In the genomic region with DNA sequence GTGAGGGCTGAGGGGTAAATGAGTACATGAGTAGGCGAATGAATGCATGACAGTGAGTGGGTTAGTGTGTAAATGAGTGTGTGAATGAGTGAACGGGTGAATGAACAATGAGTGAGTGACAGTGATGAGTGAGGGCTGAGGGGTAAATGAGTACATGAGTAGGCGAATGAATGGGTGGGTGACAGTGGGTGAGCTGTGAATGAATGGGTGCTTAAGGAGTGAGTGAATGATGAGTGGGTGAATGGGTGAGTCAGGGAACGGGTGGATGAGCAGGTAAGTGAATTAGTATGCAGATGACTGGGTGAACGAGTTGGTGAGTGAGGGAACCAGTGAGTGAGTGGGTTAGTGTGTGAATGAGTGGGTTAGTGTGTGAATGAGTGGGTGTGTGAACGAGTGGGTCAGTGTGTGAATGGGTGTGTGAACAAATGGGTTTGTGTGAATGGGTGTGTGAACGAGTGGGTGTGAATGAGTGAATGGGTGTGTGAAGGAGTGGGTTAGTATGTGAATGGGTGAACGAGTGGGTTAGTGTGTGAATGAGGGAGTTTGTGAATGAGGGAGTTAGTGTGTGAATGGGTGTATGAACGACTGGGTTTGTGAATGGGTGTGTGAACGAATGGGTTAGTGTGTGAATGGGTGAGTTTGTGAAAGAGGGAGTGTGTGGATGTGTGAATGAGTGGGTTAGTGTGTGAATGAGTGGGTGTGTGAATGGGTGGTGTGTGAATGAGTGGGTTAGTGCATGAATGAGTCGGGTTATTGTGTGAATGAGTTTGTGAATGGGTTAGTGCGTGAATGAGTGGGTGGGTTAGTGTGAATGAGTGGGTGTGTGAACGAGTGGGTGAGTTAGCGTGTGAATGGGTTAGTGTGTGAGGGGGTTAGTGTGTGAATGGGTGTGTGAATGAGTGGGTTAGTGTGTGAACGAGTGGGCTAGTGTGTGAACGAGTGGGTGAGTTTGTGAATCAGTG, we compare ENCODE assay signal across 19 cellular contexts. TPM values are rescaled to one million over a fixed set of nuclear protein-coding genes. Genes with fewer than 3 reads are reported as not detected.
DNase-seq lines count a peak whose midpoint lies in the region; ATAC-seq, FAIRE-seq and TF ChIP-seq lines count a peak whose summit lies in the region.
"Had no signal": no experiment of that assay in that cellular context is flagged by ENCODE, and none has a peak within 500 bp of the region (broad histone marks: within the 10 kb centered on the region; RNA-seq: fewer than 3 reads in every experiment).

No MANE protein-coding gene starts in this region.

- TF ChIP-seq POLR2A in GM12891 (IDR thresholded peaks at IDR 0.05; ENCODE audit: low read depth, low read length): no peak

- TF ChIP-seq CTCF in CD4-positive, alpha-beta T cell (IDR thresholded peaks at IDR 0.05): no peak

- no peaks in the 10 kb centered on the region for H3K9me3 ChIP-seq in CD4-positive, alpha-beta T cell (ENCODE audit: control insufficient read depth, low read length)
- peaks cover 22% of the 10 kb centered on the region for H3K9me3 ChIP-seq in MG63
- H3K9me3 ChIP-seq: mucosa of descending colon had no signal

- H3K27ac Mint-ChIP-seq in T-helper 1 cell treated with Interleukin-12 subunit alpha and Interleukin-12 subunit beta and Interleukin-4 antibody, amounts not matched to agents 30 μg/mL and 1 μg/mL, for 36 hours: peak overlapping the region; percentile 49
- H3K27ac Mint-ChIP-seq in CD4-positive, alpha-beta T cell: peak overlapping the region; percentile 3
- peak overlapping the region; percentile 40 for H3K27ac Mint-ChIP-seq in activated naive CD8-positive, alpha-beta T cell treated with anti-CD3 and anti-CD28 coated beads, Interleukin-2, amount 50 U/mL, for 24 hours
- no peak overlapping the region for H3K27ac Mint-ChIP-seq in stimulated activated memory B cell treated with anti-CD40 and anti-IgM and Interleukin-4, amounts not matched to agents 10 μg/mL and 1 μg/mL and 100 μg/mL, for 72 hours
- H3K27ac Mint-ChIP-seq: activated CD4-positive, alpha-beta memory T cell treated with anti-CD3 and anti-CD28 coated beads, Interleukin-2, amount 10 ng/mL, durations not matched to agents 7 days and 5 days had no signal

- H3K36me3 Mint-ChIP-seq in T-helper 1 cell treated with Interleukin-12 subunit alpha and Interleukin-12 subunit beta and Interleukin-4 antibody, amounts not matched to agents 30 μg/mL and 1 μg/mL, for 36 hours (ENCODE audit: low read depth): peaks cover 36% of the 10 kb centered on the region
- H3K36me3 Mint-ChIP-seq in CD4-positive, alpha-beta T cell (ENCODE audit: low read depth): no peaks in the 10 kb centered on the region
- H3K36me3 Mint-ChIP-seq in activated naive CD8-positive, alpha-beta T cell treated with anti-CD3 and anti-CD28 coated beads, Interleukin-2, amount 50 U/mL, for 24 hours (ENCODE audit: low read depth): peaks cover 15% of the 10 kb centered on the region
- no peaks in the 10 kb centered on the region for H3K36me3 Mint-ChIP-seq in stimulated activated memory B cell treated with anti-CD40 and anti-IgM and Interleukin-4, amounts not matched to agents 10 μg/mL and 1 μg/mL and 100 μg/mL, for 72 hours

- H3K9me3 Mint-ChIP-seq in T-helper 1 cell treated with Interleukin-12 subunit alpha and Interleukin-12 subunit beta and Interleukin-4 antibody, amounts not matched to agents 30 μg/mL and 1 μg/mL, for 36 hours: peaks cover 63% of the 10 kb centered on the region
- H3K9me3 Mint-ChIP-seq in CD4-positive, alpha-beta T cell: peaks cover 5% of the 10 kb centered on the region
- H3K9me3 Mint-ChIP-seq in activated naive CD8-positive, alpha-beta T cell treated with anti-CD3 and anti-CD28 coated beads, Interleukin-2, amount 50 U/mL, for 24 hours: peaks cover 57% of the 10 kb centered on the region
- peaks cover 57% of the 10 kb centered on the region for H3K9me3 Mint-ChIP-seq in stimulated activated memory B cell treated with anti-CD40 and anti-IgM and Interleukin-4, amounts not matched to agents 10 μg/mL and 1 μg/mL and 100 μg/mL, for 72 hours

- CTCF ChIA-PET in CD4-positive, alpha-beta T cell (lab: Charles Lee): no interaction called here

- H3K4me3 ChIP-seq in MG63: no peak overlapping the region
- H3K4me3 ChIP-seq: dorsolateral prefrontal cortex, mucosa of descending colon, PC-9 had no signal

- no peak for ATAC-seq in CD4-positive, alpha-beta T cell (ENCODE audit: poor library complexity)
- no peak for ATAC-seq in activated naive CD8-positive, alpha-beta T cell treated with anti-CD3 and anti-CD28 coated beads, Interleukin-2, amount 50 U/mL, for 24 hours
- ATAC-seq in stimulated activated memory B cell treated with anti-CD40 and anti-IgM and Interleukin-4, amounts not matched to agents 10 μg/mL and 1 μg/mL and 100 μg/mL, for 72 hours: no peak
- ATAC-seq: mucosa of descending colon had no signal

- POLR2A ChIA-PET in CD4-positive, alpha-beta T cell (lab: Charles Lee): no interaction called here

- FAIRE-seq in GM12891 (lab: Jason Lieb, UNC): no peak

- DNase-seq in T-helper 1 cell: no peak
- DNase-seq in CD4-positive, alpha-beta T cell: peak in 1 of 10 experiments; percentile 1
- DNase-seq in activated naive CD8-positive, alpha-beta T cell treated with anti-CD3 and anti-CD28 coated beads, Interleukin-2, amount 50 U/mL, for 24 hours: no peak
- DNase-seq in kidney tubule cell (ENCODE audit: low spot score): peak; percentile 68
- DNase-seq in MG63: no peak
- DNase-seq in GM12891 (ENCODE audit: insufficient read length, low spot score): no peak
- DNase-seq: activated CD4-positive, alpha-beta memory T cell treated with anti-CD3 and anti-CD28 coated beads, Interleukin-2, amount 10 ng/mL, durations not matched to agents 7 days and 5 days; COR-L47; Karpas-422; mucosa of descending colon; NCI-H1048; NCI-H2029 treated with DMSO at 0.1 percent for 48 hours; NCI-H345; PC-9; stimulated activated CD4-positive, alpha-beta T cell treated with anti-CD3 and anti-CD28 coated beads, Interleukin-2, amount 100 ng/mL, for 48 hours had no signal

- intact Hi-C loops in CD4-positive, alpha-beta T cell (cut with DNase I, micrococcal nuclease): no loop called here

- H3K36me3 ChIP-seq in MG63: peaks cover 5% of the 10 kb centered on the region; the same call in 1 of the 2 replicates

- H3K4me3 Mint-ChIP-seq in T-helper 1 cell treated with Interleukin-12 subunit alpha and Interleukin-12 subunit beta and Interleukin-4 antibody, amounts not matched to agents 30 μg/mL and 1 μg/mL, for 36 hours: no peak overlapping the region
- H3K4me3 Mint-ChIP-seq in CD4-positive, alpha-beta T cell: no peak overlapping the region
- peak overlapping the region; percentile 25 for H3K4me3 Mint-ChIP-seq in activated naive CD8-positive, alpha-beta T cell treated with anti-CD3 and anti-CD28 coated beads, Interleukin-2, amount 50 U/mL, for 24 hours
- no peak overlapping the region for H3K4me3 Mint-ChIP-seq in stimulated activated memory B cell treated with anti-CD40 and anti-IgM and Interleukin-4, amounts not matched to agents 10 μg/mL and 1 μg/mL and 100 μg/mL, for 72 hours
- H3K4me3 Mint-ChIP-seq: activated CD4-positive, alpha-beta memory T cell treated with anti-CD3 and anti-CD28 coated beads, Interleukin-2, amount 10 ng/mL, durations not matched to agents 7 days and 5 days had no signal

- H3K27me3 ChIP-seq in CD4-positive, alpha-beta T cell (ENCODE audit: control insufficient read depth, insufficient read depth, low read length): no peaks in the 10 kb centered on the region
- H3K27me3 ChIP-seq in MG63: no peaks in the 10 kb centered on the region
- H3K27me3 ChIP-seq: dorsolateral prefrontal cortex had no signal

- H3K4me1 Mint-ChIP-seq in T-helper 1 cell treated with Interleukin-12 subunit alpha and Interleukin-12 subunit beta and Interleukin-4 antibody, amounts not matched to agents 30 μg/mL and 1 μg/mL, for 36 hours (ENCODE audit: low read depth): peaks cover 2% of the 10 kb centered on the region
- H3K4me1 Mint-ChIP-seq in CD4-positive, alpha-beta T cell (ENCODE audit: low read depth): peaks cover 5% of the 10 kb centered on the region
- H3K4me1 Mint-ChIP-seq in activated naive CD8-positive, alpha-beta T cell treated with anti-CD3 and anti-CD28 coated beads, Interleukin-2, amount 50 U/mL, for 24 hours: peaks cover 2% of the 10 kb centered on the region
- H3K4me1 Mint-ChIP-seq in stimulated activated memory B cell treated with anti-CD40 and anti-IgM and Interleukin-4, amounts not matched to agents 10 μg/mL and 1 μg/mL and 100 μg/mL, for 72 hours: peaks cover 11% of the 10 kb centered on the region
- H3K4me1 Mint-ChIP-seq: activated CD4-positive, alpha-beta memory T cell treated with anti-CD3 and anti-CD28 coated beads, Interleukin-2, amount 10 ng/mL, durations not matched to agents 7 days and 5 days had no signal

- no peak overlapping the region for H3K27ac ChIP-seq in CD4-positive, alpha-beta T cell (ENCODE audit: low read depth, low read length)
- H3K27ac ChIP-seq: 22Rv1, dorsolateral prefrontal cortex, PC-9 had no signal

- no peaks in the 10 kb centered on the region for H3K27me3 Mint-ChIP-seq in T-helper 1 cell treated with Interleukin-12 subunit alpha and Interleukin-12 subunit beta and Interleukin-4 antibody, amounts not matched to agents 30 μg/mL and 1 μg/mL, for 36 hours (ENCODE audit: low read depth)
- no peaks in the 10 kb centered on the region for H3K27me3 Mint-ChIP-seq in CD4-positive, alpha-beta T cell
- H3K27me3 Mint-ChIP-seq in activated naive CD8-positive, alpha-beta T cell treated with anti-CD3 and anti-CD28 coated beads, Interleukin-2, amount 50 U/mL, for 24 hours: peaks cover 2% of the 10 kb centered on the region
- no peaks in the 10 kb centered on the region for H3K27me3 Mint-ChIP-seq in stimulated activated memory B cell treated with anti-CD40 and anti-IgM and Interleukin-4, amounts not matched to agents 10 μg/mL and 1 μg/mL and 100 μg/mL, for 72 hours
- H3K27me3 Mint-ChIP-seq: activated CD4-positive, alpha-beta memory T cell treated with anti-CD3 and anti-CD28 coated beads, Interleukin-2, amount 10 ng/mL, durations not matched to agents 7 days and 5 days had no signal

TF ChIP-seq in GM12891, 5 proteins besides CTCF, POLR2A, EP300 and RAD21:
- TF ChIP-seq SPI1 (IDR thresholded peaks at IDR 0.05; ENCODE audit: low read depth, low read length) (no peak), PAX5 (IDR thresholded peaks at IDR 0.05; ENCODE audit: insufficient read depth, low read length, severe bottlenecking) (no peak), POLR2AphosphoS5 (IDR thresholded peaks at IDR 0.05; ENCODE audit: low read depth, low read length) (no peak), POU2F2 (IDR thresholded peaks at IDR 0.05; ENCODE audit: low read depth, low read length) (no peak), TAF1 (IDR thresholded peaks at IDR 0.05; ENCODE audit: low read depth, low read length) (no peak)

RNA-seq across cellular contexts. Expression of a gene that starts 32.9 kb away (rescaled TPM):
- under 1 TPM; 0.17 to 0.30 TPM for total RNA-seq in CD4-positive, alpha-beta T cell
- total RNA-seq in MG63 (2014; rRNA removed; shearing (Covaris generic); ENCODE audit: low replicate concordance): 3.4 and 5.7 TPM in 2 replicates
- 1.4 TPM for polyA plus RNA-seq in GM12891 (2012; ENCODE audit: low read depth, missing spikeins)
